Comparison of ENCODE assay signal across 33 cellular contexts in the genomic region with DNA sequence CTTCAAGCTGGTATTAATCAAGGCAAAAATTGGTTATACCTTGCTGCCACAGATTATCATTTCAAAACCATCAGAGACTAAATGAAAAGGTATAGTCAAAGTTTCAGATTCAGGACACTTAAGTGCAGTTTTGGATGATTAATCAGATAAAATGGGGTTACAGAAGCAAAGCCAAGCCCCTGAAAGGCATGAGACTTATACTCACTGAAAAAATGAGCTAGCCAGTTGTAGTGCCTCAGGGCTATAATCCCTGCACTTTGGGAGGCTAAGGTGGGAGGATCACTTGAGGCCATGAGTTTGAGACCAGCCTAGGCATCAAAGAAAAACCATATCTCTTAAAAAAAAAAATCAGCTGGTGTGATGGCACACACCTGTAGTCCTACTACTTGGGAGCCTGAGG. TPM values are rescaled to one million over a fixed set of nuclear protein-coding genes. Genes with fewer than 3 reads are reported as not detected.
DNase-seq lines count a peak whose midpoint lies in the region; ATAC-seq, FAIRE-seq and TF ChIP-seq lines count a peak whose summit lies in the region.
"Had no signal": no experiment of that assay in that cellular context is flagged by ENCODE, and none has a peak within 500 bp of the region (broad histone marks: within the 10 kb centered on the region; RNA-seq: fewer than 3 reads in every experiment).

No MANE protein-coding gene starts in this region.

- H3K27ac ChIP-seq in GM12878 (ENCODE audit: control insufficient read depth, insufficient read depth) (no peak overlapping the region), K562 (ENCODE audit: extremely low read depth, low read depth, low read length) (no peak overlapping the region), mesendoderm (ENCODE audit: low read depth, low read length) (no peak overlapping the region), small intestine (ENCODE audit: low read depth in 1 of 2, low read length in 1 of 2) (no peak overlapping the region)
- H3K27ac ChIP-seq: 22Rv1; A549; BLaER1; BLaER1 treated with 17β-estradiol and CSF1 and Interleukin-3, amounts not matched to agents 10 nM and 100 nM; C4-2B had no signal

- no peak overlapping the region for H2BK120ac ChIP-seq in mesendoderm (ENCODE audit: low read depth, low read length)

- H3K27me3 ChIP-seq in GM12878 (replicated peaks in 1 of 2; ENCODE audit: control insufficient read depth in 2 of 2, insufficient read depth in 2 of 2, low read length in 1 of 2), result no peaks in the 10 kb centered on the region
- H3K27me3 ChIP-seq in K562 (ENCODE audit: control insufficient read depth in 2 of 2, insufficient read depth in 2 of 2, low read length in 2 of 2), result no peaks in the 10 kb centered on the region
- H3K27me3 ChIP-seq in mesendoderm (ENCODE audit: insufficient read depth, low read length, poor library complexity), result no peaks in the 10 kb centered on the region
- H3K27me3 ChIP-seq in small intestine (ENCODE audit: control insufficient read depth in 2 of 2, insufficient read depth in 2 of 2, low read length in 2 of 2), result no peaks in the 10 kb centered on the region
- H3K27me3 ChIP-seq: BE2C; BLaER1; BLaER1 treated with 17β-estradiol and CSF1 and Interleukin-3, amounts not matched to agents 10 nM and 100 nM had no signal

- H4K5ac ChIP-seq in mesendoderm (ENCODE audit: low read length), result no peak overlapping the region

- no peak overlapping the region for H3K4me2 ChIP-seq in GM12878 (ENCODE audit: control insufficient read depth, insufficient read depth)
- H3K4me2 ChIP-seq in K562 (ENCODE audit: insufficient read depth, low read length), result no peak overlapping the region
- no peak overlapping the region for H3K4me2 ChIP-seq in mesendoderm (ENCODE audit: low read length)
- H3K4me2 ChIP-seq: A549; BLaER1; BLaER1 treated with 17β-estradiol and CSF1 and Interleukin-3, amounts not matched to agents 10 nM and 100 nM had no signal

- in situ Hi-C loops in GM12878 (cut with MboI) (no loop called here), K562 (cut with MboI) (no loop called here)

- peak overlapping the region; percentile 76 for H4K8ac ChIP-seq in mesendoderm (ENCODE audit: low read depth, low read length)

- H2AK5ac ChIP-seq in mesendoderm (ENCODE audit: low read length), result no peak overlapping the region

- RAD21 ChIA-PET in GM12878 (lab: Charles Lee; ENCODE audit: unreplicated experiment), result interaction anchor here (1.0 to 1.6 kb wide), 2 partner anchors 16 to 55 kb away, joined by 3 to 4 read pairs; no protein-coding TSS in a partner anchor

- H3K23ac ChIP-seq in mesendoderm (ENCODE audit: low read length), result no peak overlapping the region

- BruUV-seq in GM12878 (replicated peaks; lab: Mats Ljungman, UMichigan) (no TSS peak), K562 (replicated peaks; lab: Mats Ljungman, UMichigan) (no TSS peak)

- no peak overlapping the region for H3K18ac ChIP-seq in mesendoderm (ENCODE audit: low read length)

- CTCF ChIA-PET in GM12878 (lab: Yijun Ruan, JAX), result interaction anchor here (0.9 kb wide), 1 partner anchor 12 kb away, joined by 3 read pairs; no protein-coding TSS in a partner anchor
- CTCF ChIA-PET in K562 (lab: Yijun Ruan, JAX; ENCODE audit: low intra/inter-chr PET ratio), result no interaction called here

- DNase-seq in GM12878 (ENCODE audit: low read depth, low spot score) (no peak), K562 (ENCODE audit: extremely low read depth in 1 of 4, low spot score in 3 of 4) (no peak), mesendoderm (no peak), small intestine (no peak), RPMI8226 (no peak), Ammon's horn (ENCODE audit: low spot score) (no peak)
- DNase-seq: 8988T; ACHN; AML-193; BE2C; C1 segment of cervical spinal cord; Caco-2; Calu3; CD4-positive, alpha-beta memory T cell; CD4-positive, alpha-beta T cell; CD4-positive, CD25-positive, alpha-beta regulatory T cell; CD8-positive, alpha-beta memory T cell; CD8-positive, alpha-beta T cell; COR-L47; DMS 273 treated with DMSO at 0.1 percent for 48 hours; DMS153; DMS53; DMS79; DMS79 treated with DMSO at 0.1 percent for 48 hours; DND-41; EL had no signal

- H2AFZ ChIP-seq in GM12878 (ENCODE audit: control insufficient read depth, low read depth, low read length) (no peak overlapping the region), K562 (ENCODE audit: low read depth, low read length) (no peak overlapping the region)

- intact Hi-C loops in GM12878 (cut with micrococcal nuclease; ENCODE audit: unreplicated experiment) (no loop called here), K562 (cut with micrococcal nuclease) (no loop called here)

- TF ChIP-seq POLR2A in GM12878 (IDR thresholded peaks at IDR 0.05; ENCODE audit: low read depth, low read length), result no peak
- no peak for TF ChIP-seq POLR2A in K562 (conservative IDR thresholded peaks at IDR 0.05)

- H3K4me3 ChIP-seq in GM12878, result no peak overlapping the region
- H3K4me3 ChIP-seq in K562, result no peak overlapping the region
- H3K4me3 ChIP-seq in mesendoderm (ENCODE audit: low read length), result no peak overlapping the region
- no peak overlapping the region for H3K4me3 ChIP-seq in small intestine (ENCODE audit: low read depth in 1 of 2, low read length in 2 of 2)
- H3K4me3 ChIP-seq: A549; BLaER1; BLaER1 treated with 17β-estradiol and CSF1 and Interleukin-3, amounts not matched to agents 10 nM and 100 nM had no signal

- H3K4me1 ChIP-seq in GM12878 (ENCODE audit: control insufficient read depth, insufficient read depth, low read length) (no peaks in the 10 kb centered on the region), K562 (replicated peaks in 1 of 2; ENCODE audit: control insufficient read depth in 2 of 2, insufficient read depth in 2 of 2, low read length in 2 of 2) (no peaks in the 10 kb centered on the region), mesendoderm (ENCODE audit: control insufficient read depth, low read depth, low read length) (no peaks in the 10 kb centered on the region), small intestine (ENCODE audit: control insufficient read depth in 2 of 2, insufficient read depth in 1 of 2, low read depth in 1 of 2, low read length in 1 of 2) (no peaks in the 10 kb centered on the region)
- H3K4me1 ChIP-seq: A549; BE2C; BLaER1; BLaER1 treated with 17β-estradiol and CSF1 and Interleukin-3, amounts not matched to agents 10 nM and 100 nM; Caco-2 had no signal

- no peak overlapping the region for H2BK5ac ChIP-seq in mesendoderm (ENCODE audit: low read length)

- H3K79me2 ChIP-seq in GM12878 (ENCODE audit: control insufficient read depth, insufficient read depth, low read length) (peaks cover 22% of the 10 kb centered on the region), K562 (ENCODE audit: control insufficient read depth, insufficient read depth, low read length) (peaks cover 62% of the 10 kb centered on the region), mesendoderm (ENCODE audit: control insufficient read depth, insufficient read depth, low read length) (peaks cover 3% of the 10 kb centered on the region)

- no peak overlapping the region for H3K56ac ChIP-seq in mesendoderm (ENCODE audit: low read length)

- peaks cover 2% of the 10 kb centered on the region for H3K79me1 ChIP-seq in mesendoderm (ENCODE audit: low read length)

- TF ChIP-seq EP300 in GM12878 (IDR thresholded peaks at IDR 0.05; ENCODE audit: borderline replicate concordance in 1 of 2, control insufficient read depth in 1 of 2, low read depth in 2 of 2, low read length in 2 of 2) (no peak), K562 (IDR thresholded peaks at IDR 0.05; ENCODE audit: low read length) (no peak)

- H2BK15ac ChIP-seq in mesendoderm (replicated peaks; ENCODE audit: low read depth), result no peak overlapping the region

- TF ChIP-seq RAD21 in GM12878 (IDR thresholded peaks at IDR 0.05; ENCODE audit: insufficient read depth, low read depth, low read length) (no peak), K562 (CRISPR knock-in tag; conservative IDR thresholded peaks at IDR 0.05 in 1 of 2, IDR thresholded peaks at IDR 0.05 in 1 of 2) (no peak)

- FAIRE-seq in GM12878 (lab: Jason Lieb, UNC) (no peak), K562 (lab: Jason Lieb, UNC) (no peak), small intestine (lab: Jason Lieb, UNC) (no peak)
- FAIRE-seq: A204.1, A549, D721Med had no signal

- POLR2A ChIA-PET in GM12878 (lab: Charles Lee) (interaction anchor here (1.0 to 1.1 kb wide), 2 partner anchors 15 to 31 kb away, joined by 3 to 5 read pairs; partner anchors contain the start of genes LRRC40 and SRSF11), K562 (lab: Yijun Ruan, JAX) (interaction anchor here (0.9 to 1.1 kb wide), 2 partner anchors 16 to 18 kb away, joined by 3 read pairs; no protein-coding TSS in a partner anchor)

- H3K9me1 ChIP-seq in K562 (ENCODE audit: control insufficient read depth, insufficient read depth, low read length), result no peaks in the 10 kb centered on the region

- no peak overlapping the region for H3K4ac ChIP-seq in mesendoderm (ENCODE audit: low read depth, low read length)

- SMC1A ChIA-PET in GM12878 (lab: Charles Lee; ENCODE audit: uncharacterized antibody, unreplicated experiment), result interaction anchor here (1.0 to 1.4 kb wide), 4 partner anchors 10 to 23 kb away, joined by 3 to 4 read pairs (median 3); no protein-coding TSS in a partner anchor

- H3K9ac ChIP-seq in GM12878 (ENCODE audit: control insufficient read depth, insufficient read depth, low read length), result no peak overlapping the region
- H3K9ac ChIP-seq in K562 (ENCODE audit: insufficient read depth in 1 of 2, low read depth in 2 of 2, low read length in 2 of 2), result no peak overlapping the region
- H3K9ac ChIP-seq in mesendoderm (ENCODE audit: low read length), result no peak overlapping the region
- H3K9ac ChIP-seq: BLaER1; BLaER1 treated with 17β-estradiol and CSF1 and Interleukin-3, amounts not matched to agents 10 nM and 100 nM had no signal

- H3K9me3 ChIP-seq in GM12878 (replicated peaks; ENCODE audit: control insufficient read depth, insufficient read depth, low read length) (no peaks in the 10 kb centered on the region; the same call in 2 of the 3 replicates), K562 (replicated peaks; ENCODE audit: control insufficient read depth, insufficient read depth, low read depth, low read length) (no peaks in the 10 kb centered on the region), small intestine (ENCODE audit: control insufficient read depth, low read depth) (no peaks in the 10 kb centered on the region)
- H3K9me3 ChIP-seq: A549, BE2C, BLaER1, Caco-2 had no signal

- H3K36me3 ChIP-seq in GM12878 (ENCODE audit: control insufficient read depth in 2 of 2, insufficient read depth in 2 of 2, low read length in 1 of 2) (no peaks in the 10 kb centered on the region; a peak in 1 of 4 replicates), K562 (ENCODE audit: control insufficient read depth, insufficient read depth, low read length) (peaks cover 7% of the 10 kb centered on the region; the same call in 2 of the 3 replicates), mesendoderm (ENCODE audit: control insufficient read depth, insufficient read depth, low read length) (no peaks in the 10 kb centered on the region), small intestine (ENCODE audit: control insufficient read depth in 2 of 2, insufficient read depth in 2 of 2, low read length in 2 of 2) (peaks cover 0 to under 1% of the 10 kb centered on the region in 2 donors)
- H3K36me3 ChIP-seq: BE2C had no signal

- H4K20me1 ChIP-seq in GM12878 (ENCODE audit: control insufficient read depth, insufficient read depth), result no peaks in the 10 kb centered on the region
- no peaks in the 10 kb centered on the region for H4K20me1 ChIP-seq in K562 (replicated peaks; ENCODE audit: control insufficient read depth, insufficient read depth, low read length)

- TF ChIP-seq CTCF in GM12878 (IDR thresholded peaks at IDR 0.05 in 2 of 3, conservative IDR thresholded peaks at IDR 0.05 in 1 of 3; ENCODE audit: control insufficient read depth in 2 of 3, extremely low read depth in 1 of 3, insufficient read depth in 1 of 3, low read depth in 3 of 3, low read length in 3 of 3) (no peak), K562 (IDR thresholded peaks at IDR 0.05 in 2 of 3, conservative IDR thresholded peaks at IDR 0.05 in 1 of 3; ENCODE audit: insufficient read depth in 2 of 3, low read depth in 1 of 3, low read length in 3 of 3) (no peak)

- peak; percentile 56 for ATAC-seq in GM12878
- peak; percentile 52; the same call in 2 of the 3 replicates for ATAC-seq in K562
- ATAC-seq: A549; CD8-positive, alpha-beta T cell had no signal

RNA-seq across cellular contexts. Expression of gene LRRC40, which starts 15.2 kb away (rescaled TPM):
- total RNA-seq in GM12878 (2013; cell fraction: nucleolus; rRNA removed), result 38.1 and 39.8 TPM in 2 replicates
- 27.5 and 32.5 TPM in 2 replicates for total RNA-seq in GM12878 (2014; rRNA removed)
- 39.1 and 39.4 TPM in 2 replicates for total RNA-seq in GM12878 (2014; rRNA removed; fragmentation: Illumina TruSeq; extraction: Trizol)
- 21.4 and 22.0 TPM in 2 replicates for total RNA-seq in GM12878 (2021)
- polyA plus RNA-seq in GM12878 (2011; ENCODE audit: low read depth), result 5.4 TPM
- polyA plus RNA-seq in GM12878 (2011; rRNA removed), result 29.4 and 55.8 TPM in 2 replicates
- polyA plus RNA-seq in GM12878 (2011; cell fraction: cytosol; rRNA removed), result 7.7 and 9.6 TPM in 2 replicates
- 11.3 and 16.7 TPM in 2 replicates for polyA plus RNA-seq in GM12878 (2011; cell fraction: nucleus; rRNA removed)
- polyA plus RNA-seq in GM12878 (2012), result 9.2 and 12.6 TPM in 2 replicates
- 34.2 and 48.0 TPM in 2 replicates for polyA plus RNA-seq in GM12878 (2014; fragmentation: Illumina TruSeq; extraction: Trizol)
- polyA plus RNA-seq in GM12878 (2014; fragmentation: Nextera tagmentation; extraction: Ambion mirVana), result 10 to 100 TPM; 26.1 to 44.3 TPM
- polyA plus RNA-seq in GM12878 (2014; rRNA removed), result 15.7 and 19.5 TPM in 2 replicates
- 10 to 100 TPM; 32.4 to 34.5 TPM for polyA plus RNA-seq in GM12878 (2016; fragmentation: Nextera tagmentation; extraction: Ambion mirVana)
- 12.5 and 14.3 TPM in 2 replicates for polyA minus RNA-seq in GM12878 (2011; rRNA and poly(A)+ RNA removed)
- 8.0 and 8.7 TPM in 2 replicates for polyA minus RNA-seq in GM12878 (2011; cell fraction: cytosol; rRNA and poly(A)+ RNA removed)
- polyA minus RNA-seq in GM12878 (2011; cell fraction: nucleus; rRNA and poly(A)+ RNA removed), result 9.9 and 10.9 TPM in 2 replicates
- total RNA-seq in K562 (2011; cell fraction: chromatin; rRNA removed; ENCODE audit: low replicate concordance), result 9.0 and 30.2 TPM in 2 replicates
- total RNA-seq in K562 (2011; cell fraction: nucleolus; rRNA removed), result 4.3 and 5.8 TPM in 2 replicates
- 10.1 and 12.4 TPM in 2 replicates for total RNA-seq in K562 (2011; cell fraction: nucleoplasm; rRNA removed)
- 14.4 and 16.1 TPM in 2 replicates for total RNA-seq in K562 (2014; rRNA removed)
- 30.9 and 34.2 TPM in 2 replicates for total RNA-seq in K562 (2014; rRNA removed; fragmentation: Illumina TruSeq; extraction: Trizol)
- 27.1 and 31.4 TPM in 2 replicates for total RNA-seq in K562 (2015; rRNA removed; fragmentation: Illumina TruSeq; extraction: Trizol)
- 18.1 and 18.2 TPM in 2 replicates for total RNA-seq in K562 (2021)
- polyA plus RNA-seq in K562 (2011; rRNA removed), result 24.9 and 33.7 TPM in 2 replicates
- polyA plus RNA-seq in K562 (2011; cell fraction: cytosol; rRNA removed), result 3.9 and 11.4 TPM in 2 replicates
- polyA plus RNA-seq in K562 (2011; cell fraction: nucleus; rRNA removed), result 6.1 and 9.9 TPM in 2 replicates
- polyA plus RNA-seq in K562 (2012), result 13.8 and 16.1 TPM in 2 replicates
- polyA plus RNA-seq in K562 (2014; fragmentation: Illumina TruSeq; extraction: Trizol), result 23.3 and 28.5 TPM in 2 replicates
- polyA plus RNA-seq in K562 (2014; fragmentation: Nextera tagmentation; extraction: Ambion mirVana), result 10 to 100 TPM; 32.2 to 36.2 TPM
- polyA plus RNA-seq in K562 (2014; rRNA removed), result 19.9 and 20.4 TPM in 2 replicates
- polyA minus RNA-seq in K562 (2011; rRNA and poly(A)+ RNA removed), result 29.6 and 33.5 TPM in 2 replicates
- polyA minus RNA-seq in K562 (2011; cell fraction: cytosol; rRNA and poly(A)+ RNA removed), result 8.5 and 12.5 TPM in 2 replicates
- 10.2 and 21.0 TPM in 2 replicates for polyA minus RNA-seq in K562 (2011; cell fraction: nucleus; rRNA and poly(A)+ RNA removed)
- polyA plus RNA-seq in mesendoderm (2013, experiment 1 of 2), result 34.9 TPM
- polyA plus RNA-seq in mesendoderm (2013, experiment 2 of 2), result 34.6 TPM
- polyA plus RNA-seq in small intestine, result 10 to 100 TPM; 11.5 to 17.2 (median 11.9) TPM

RNA-seq across cellular contexts. Expression of gene SRSF11, which starts 31.0 kb away (rescaled TPM):
- total RNA-seq in GM12878 (2013; cell fraction: nucleolus; rRNA removed), result 679 and 699 TPM in 2 replicates
- 143 and 161 TPM in 2 replicates for total RNA-seq in GM12878 (2014; rRNA removed)
- 206 and 215 TPM in 2 replicates for total RNA-seq in GM12878 (2014; rRNA removed; fragmentation: Illumina TruSeq; extraction: Trizol)
- 139 and 144 TPM in 2 replicates for total RNA-seq in GM12878 (2021)
- 67.0 TPM for polyA plus RNA-seq in GM12878 (2011; ENCODE audit: low read depth)
- 424 and 447 TPM in 2 replicates for polyA plus RNA-seq in GM12878 (2011; rRNA removed)
- polyA plus RNA-seq in GM12878 (2011; cell fraction: cytosol; rRNA removed), result 210 and 228 TPM in 2 replicates
- 782 and 792 TPM in 2 replicates for polyA plus RNA-seq in GM12878 (2011; cell fraction: nucleus; rRNA removed)
- polyA plus RNA-seq in GM12878 (2012), result 144 and 155 TPM in 2 replicates
- polyA plus RNA-seq in GM12878 (2014; fragmentation: Illumina TruSeq; extraction: Trizol), result 267 and 397 TPM in 2 replicates
- polyA plus RNA-seq in GM12878 (2014; fragmentation: Nextera tagmentation; extraction: Ambion mirVana), result 100 to 1,000 TPM in 1 of 2 experiments, 10 to 100 TPM in 1; 83.0 to 109 TPM
- 185 and 210 TPM in 2 replicates for polyA plus RNA-seq in GM12878 (2014; rRNA removed)
- polyA plus RNA-seq in GM12878 (2016; fragmentation: Nextera tagmentation; extraction: Ambion mirVana), result 100 to 1,000 TPM; 207 to 219 TPM
- polyA minus RNA-seq in GM12878 (2011; rRNA and poly(A)+ RNA removed), result 241 and 282 TPM in 2 replicates
- polyA minus RNA-seq in GM12878 (2011; cell fraction: cytosol; rRNA and poly(A)+ RNA removed), result 69.1 and 84.6 TPM in 2 replicates
- 291 and 367 TPM in 2 replicates for polyA minus RNA-seq in GM12878 (2011; cell fraction: nucleus; rRNA and poly(A)+ RNA removed)
- 358 and 824 TPM in 2 replicates for total RNA-seq in K562 (2011; cell fraction: chromatin; rRNA removed; ENCODE audit: low replicate concordance)
- total RNA-seq in K562 (2011; cell fraction: nucleolus; rRNA removed), result 166 and 191 TPM in 2 replicates
- total RNA-seq in K562 (2011; cell fraction: nucleoplasm; rRNA removed), result 334 and 482 TPM in 2 replicates
- 133 and 148 TPM in 2 replicates for total RNA-seq in K562 (2014; rRNA removed)
- total RNA-seq in K562 (2014; rRNA removed; fragmentation: Illumina TruSeq; extraction: Trizol), result 190 and 214 TPM in 2 replicates
- 235 and 249 TPM in 2 replicates for total RNA-seq in K562 (2015; rRNA removed; fragmentation: Illumina TruSeq; extraction: Trizol)
- total RNA-seq in K562 (2021), result 143 and 159 TPM in 2 replicates
- 418 and 455 TPM in 2 replicates for polyA plus RNA-seq in K562 (2011; rRNA removed)
- 207 and 247 TPM in 2 replicates for polyA plus RNA-seq in K562 (2011; cell fraction: cytosol; rRNA removed)
- polyA plus RNA-seq in K562 (2011; cell fraction: nucleus; rRNA removed), result 1,205 and 1,296 TPM in 2 replicates
- 141 and 149 TPM in 2 replicates for polyA plus RNA-seq in K562 (2012)
- polyA plus RNA-seq in K562 (2014; fragmentation: Illumina TruSeq; extraction: Trizol), result 200 and 253 TPM in 2 replicates
- polyA plus RNA-seq in K562 (2014; fragmentation: Nextera tagmentation; extraction: Ambion mirVana), result 10 to 100 TPM; 76.9 to 79.2 TPM
- polyA plus RNA-seq in K562 (2014; rRNA removed), result 203 and 243 TPM in 2 replicates
- 284 and 290 TPM in 2 replicates for polyA minus RNA-seq in K562 (2011; rRNA and poly(A)+ RNA removed)
- polyA minus RNA-seq in K562 (2011; cell fraction: cytosol; rRNA and poly(A)+ RNA removed), result 110 and 120 TPM in 2 replicates
- 370 and 491 TPM in 2 replicates for polyA minus RNA-seq in K562 (2011; cell fraction: nucleus; rRNA and poly(A)+ RNA removed)
- polyA plus RNA-seq in mesendoderm (2013, experiment 1 of 2), result 390 TPM
- polyA plus RNA-seq in mesendoderm (2013, experiment 2 of 2), result 405 TPM
- polyA plus RNA-seq in small intestine, result 100 to 1,000 TPM in 2 of 3 donors, 10 to 100 TPM in 1; 67.3 to 227 (median 118) TPM

Comparison
In these comparisons a context has a peak if more than half of its experiments do, and no peak if none do; other contexts are left out.
1. Of the 99 proteins assayed by ChIP-seq in both K562 and GM12878: peak only in K562: SP1; only in GM12878: none; in both: none; in neither: 98.